9 cellular contexts compared by ENCODE assay signal in the genomic region with DNA sequence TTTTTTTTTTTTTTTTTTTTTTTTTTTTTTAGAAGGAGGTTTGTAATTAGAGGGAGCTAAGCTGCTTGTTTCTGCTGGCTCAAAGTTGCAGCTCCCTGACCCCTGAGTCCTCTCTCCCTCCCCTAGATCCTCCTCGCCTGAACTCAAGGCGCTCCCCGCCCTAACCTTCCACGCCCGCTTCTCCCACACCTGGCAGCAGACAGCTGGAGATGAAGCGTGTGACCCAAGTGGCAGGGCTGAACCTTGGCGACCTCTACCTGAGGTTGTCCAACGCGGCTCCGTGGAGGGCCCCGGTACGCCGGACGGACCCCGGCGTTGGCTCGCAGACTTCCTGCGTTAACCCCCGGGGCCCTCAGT. TPM values are rescaled to one million over a fixed set of nuclear protein-coding genes. Genes with fewer than 3 reads are reported as not detected.
DNase-seq lines count a peak whose midpoint lies in the region; ATAC-seq and TF ChIP-seq lines count a peak whose summit lies in the region.
"Had no signal": no experiment of that assay in that cellular context is flagged by ENCODE, and none has a peak within 500 bp of the region (broad histone marks: within the 10 kb centered on the region; RNA-seq: fewer than 3 reads in every experiment).

No MANE protein-coding gene starts in this region.

- H3K27ac Mint-ChIP-seq in GM23338 (no peak overlapping the region), brain (no peak overlapping the region)
- no peak overlapping the region for H3K27ac Mint-ChIP-seq in CD4-positive, alpha-beta memory T cell

- no peak overlapping the region for H3K9ac ChIP-seq in iPS-15b (ENCODE audit: low read depth, low read length)

- peak overlapping the region; percentile 92 for H3K4me2 ChIP-seq in GM23338

- peaks cover 65% of the 10 kb centered on the region for H3K27me3 ChIP-seq in GM23338 (ENCODE audit: insufficient read depth)
- H3K27me3 ChIP-seq in iPS-15b (ENCODE audit: control insufficient read depth, insufficient read depth, low read length) = peaks cover 73% of the 10 kb centered on the region
- no peaks in the 10 kb centered on the region for H3K27me3 ChIP-seq in CD4-positive, alpha-beta memory T cell (ENCODE audit: insufficient read depth, low read length)

- no peaks in the 10 kb centered on the region for H3F3A ChIP-seq in GM23338 (replicated peaks; ENCODE audit: low read depth)

- no peak overlapping the region for H3K27ac ChIP-seq in GM23338 (ENCODE audit: low read depth)
- no peak overlapping the region for H3K27ac ChIP-seq in CD4-positive, alpha-beta memory T cell (ENCODE audit: low read depth, low read length)

- H3K4me3 ChIP-seq in GM23338 (peak overlapping the region; percentile 88), iPS-15b (ENCODE audit: low read depth, low read length) (peak overlapping the region; percentile 88), skeletal muscle cell (ENCODE audit: low read depth, low read length) (peak overlapping the region; percentile 56)
- H3K4me3 ChIP-seq in CD4-positive, alpha-beta memory T cell (ENCODE audit: low read length in 2 of 2) = no peak overlapping the region

- TF ChIP-seq CTCF in GM23338 (conservative IDR thresholded peaks at IDR 0.05; ENCODE audit: low read depth in 2 of 2) = no peak
- TF ChIP-seq CTCF in brain (conservative IDR thresholded peaks at IDR 0.05) = no peak

- no peaks in the 10 kb centered on the region for H4K20me1 ChIP-seq in GM23338 (replicated peaks; ENCODE audit: insufficient read depth)

- POLR2A ChIA-PET in CD4-positive, alpha-beta memory T cell (lab: Charles Lee; ENCODE audit: partially characterized antibody) = no interaction called here

- H3K4me3 Mint-ChIP-seq in GM23338 = peak overlapping the region; percentile 86
- H3K4me3 Mint-ChIP-seq in brain = peak overlapping the region; percentile 76 to 90 (median 85)
- H3K4me3 Mint-ChIP-seq in CD4-positive, alpha-beta memory T cell = no peak overlapping the region

- peaks cover 40% of the 10 kb centered on the region for H3K27me3 Mint-ChIP-seq in GM23338 (ENCODE audit: insufficient read depth, low read depth, poor library complexity)
- peaks cover 75% of the 10 kb centered on the region for H3K27me3 Mint-ChIP-seq in brain
- peaks cover 25 to 33% of the 10 kb centered on the region in 2 donors for H3K27me3 Mint-ChIP-seq in CD4-positive, alpha-beta memory T cell

- H3K4me1 ChIP-seq in GM23338 (ENCODE audit: insufficient read depth) = peaks cover 7% of the 10 kb centered on the region
- H3K4me1 ChIP-seq in iPS-15b (ENCODE audit: control insufficient read depth, insufficient read depth, low read length) = peaks cover 2% of the 10 kb centered on the region
- H3K4me1 ChIP-seq in CD4-positive, alpha-beta memory T cell (ENCODE audit: insufficient read depth, low read length) = no peaks in the 10 kb centered on the region

- no peaks in the 10 kb centered on the region; the same call in 2 of the 3 replicates for H3K9me3 Mint-ChIP-seq in GM23338
- peaks cover 0 to 9% (median 0%) of the 10 kb centered on the region in 5 experiments for H3K9me3 Mint-ChIP-seq in brain
- peaks cover 0 to 3% (median 0%) of the 10 kb centered on the region in 8 donors for H3K9me3 Mint-ChIP-seq in CD4-positive, alpha-beta memory T cell

- DNase-seq in GM23338 (ENCODE audit: low spot score) (no peak), skeletal muscle cell (ENCODE audit: low read depth) (no peak), GOT3 (lab: John Stamatoyannopoulos, UW) (no peak)
- no peak for DNase-seq in CD4-positive, alpha-beta memory T cell
- DNase-seq: activated CD4-positive, alpha-beta T cell treated with anti-CD3 and anti-CD28 coated beads for 1 hour had no signal

- ATAC-seq in GM23338 (no peak; the same call in 1 of the 3 replicates), HG03457 (IDR thresholded peaks at IDR 0.05; ENCODE audit: unreplicated experiment) (no peak), GM19395 (IDR thresholded peaks at IDR 0.05; ENCODE audit: unreplicated experiment) (no peak)

- H3K36me3 ChIP-seq in GM23338 (ENCODE audit: insufficient read depth) = no peaks in the 10 kb centered on the region
- no peaks in the 10 kb centered on the region for H3K36me3 ChIP-seq in iPS-15b (ENCODE audit: control insufficient read depth, insufficient read depth, low read length)
- H3K36me3 ChIP-seq in CD4-positive, alpha-beta memory T cell (ENCODE audit: insufficient read depth, low read length) = no peaks in the 10 kb centered on the region

- H3K36me3 Mint-ChIP-seq in GM23338 (ENCODE audit: low read depth) (no peaks in the 10 kb centered on the region), brain (no peaks in the 10 kb centered on the region)
- no peaks in the 10 kb centered on the region for H3K36me3 Mint-ChIP-seq in CD4-positive, alpha-beta memory T cell

- CTCF ChIA-PET in CD4-positive, alpha-beta memory T cell (lab: Charles Lee; ENCODE audit: partially characterized antibody) = no interaction called here

- no peaks in the 10 kb centered on the region for H3K9me2 ChIP-seq in GM23338 (ENCODE audit: insufficient read depth)

- H3K9me3 ChIP-seq in iPS-15b (ENCODE audit: control insufficient read depth, insufficient read depth, low read length) = no peaks in the 10 kb centered on the region
- no peaks in the 10 kb centered on the region for H3K9me3 ChIP-seq in CD4-positive, alpha-beta memory T cell (ENCODE audit: control insufficient read depth in 1 of 2, low read length in 2 of 2)

- H2AFZ ChIP-seq in GM23338 = peak overlapping the region; percentile 99

- H3K79me2 ChIP-seq in GM23338 (replicated peaks; ENCODE audit: insufficient read depth) = no peaks in the 10 kb centered on the region

- intact Hi-C loops in CD4-positive, alpha-beta memory T cell (cut with micrococcal nuclease) = no loop called here

- H3K4me1 Mint-ChIP-seq in GM23338 (peaks cover 27% of the 10 kb centered on the region), brain (peaks cover 26% of the 10 kb centered on the region)
- no peaks in the 10 kb centered on the region for H3K4me1 Mint-ChIP-seq in CD4-positive, alpha-beta memory T cell

TF ChIP-seq in GM23338, 12 proteins besides CTCF, POLR2A, EP300 and RAD21:
- TF ChIP-seq EZH2 (IDR thresholded peaks at IDR 0.05; ENCODE audit: low read depth, unreplicated experiment) (no peak), STAT1 (IDR thresholded peaks at IDR 0.05; ENCODE audit: unreplicated experiment) (no peak)
- TF ChIP-seq, protein P1, sequence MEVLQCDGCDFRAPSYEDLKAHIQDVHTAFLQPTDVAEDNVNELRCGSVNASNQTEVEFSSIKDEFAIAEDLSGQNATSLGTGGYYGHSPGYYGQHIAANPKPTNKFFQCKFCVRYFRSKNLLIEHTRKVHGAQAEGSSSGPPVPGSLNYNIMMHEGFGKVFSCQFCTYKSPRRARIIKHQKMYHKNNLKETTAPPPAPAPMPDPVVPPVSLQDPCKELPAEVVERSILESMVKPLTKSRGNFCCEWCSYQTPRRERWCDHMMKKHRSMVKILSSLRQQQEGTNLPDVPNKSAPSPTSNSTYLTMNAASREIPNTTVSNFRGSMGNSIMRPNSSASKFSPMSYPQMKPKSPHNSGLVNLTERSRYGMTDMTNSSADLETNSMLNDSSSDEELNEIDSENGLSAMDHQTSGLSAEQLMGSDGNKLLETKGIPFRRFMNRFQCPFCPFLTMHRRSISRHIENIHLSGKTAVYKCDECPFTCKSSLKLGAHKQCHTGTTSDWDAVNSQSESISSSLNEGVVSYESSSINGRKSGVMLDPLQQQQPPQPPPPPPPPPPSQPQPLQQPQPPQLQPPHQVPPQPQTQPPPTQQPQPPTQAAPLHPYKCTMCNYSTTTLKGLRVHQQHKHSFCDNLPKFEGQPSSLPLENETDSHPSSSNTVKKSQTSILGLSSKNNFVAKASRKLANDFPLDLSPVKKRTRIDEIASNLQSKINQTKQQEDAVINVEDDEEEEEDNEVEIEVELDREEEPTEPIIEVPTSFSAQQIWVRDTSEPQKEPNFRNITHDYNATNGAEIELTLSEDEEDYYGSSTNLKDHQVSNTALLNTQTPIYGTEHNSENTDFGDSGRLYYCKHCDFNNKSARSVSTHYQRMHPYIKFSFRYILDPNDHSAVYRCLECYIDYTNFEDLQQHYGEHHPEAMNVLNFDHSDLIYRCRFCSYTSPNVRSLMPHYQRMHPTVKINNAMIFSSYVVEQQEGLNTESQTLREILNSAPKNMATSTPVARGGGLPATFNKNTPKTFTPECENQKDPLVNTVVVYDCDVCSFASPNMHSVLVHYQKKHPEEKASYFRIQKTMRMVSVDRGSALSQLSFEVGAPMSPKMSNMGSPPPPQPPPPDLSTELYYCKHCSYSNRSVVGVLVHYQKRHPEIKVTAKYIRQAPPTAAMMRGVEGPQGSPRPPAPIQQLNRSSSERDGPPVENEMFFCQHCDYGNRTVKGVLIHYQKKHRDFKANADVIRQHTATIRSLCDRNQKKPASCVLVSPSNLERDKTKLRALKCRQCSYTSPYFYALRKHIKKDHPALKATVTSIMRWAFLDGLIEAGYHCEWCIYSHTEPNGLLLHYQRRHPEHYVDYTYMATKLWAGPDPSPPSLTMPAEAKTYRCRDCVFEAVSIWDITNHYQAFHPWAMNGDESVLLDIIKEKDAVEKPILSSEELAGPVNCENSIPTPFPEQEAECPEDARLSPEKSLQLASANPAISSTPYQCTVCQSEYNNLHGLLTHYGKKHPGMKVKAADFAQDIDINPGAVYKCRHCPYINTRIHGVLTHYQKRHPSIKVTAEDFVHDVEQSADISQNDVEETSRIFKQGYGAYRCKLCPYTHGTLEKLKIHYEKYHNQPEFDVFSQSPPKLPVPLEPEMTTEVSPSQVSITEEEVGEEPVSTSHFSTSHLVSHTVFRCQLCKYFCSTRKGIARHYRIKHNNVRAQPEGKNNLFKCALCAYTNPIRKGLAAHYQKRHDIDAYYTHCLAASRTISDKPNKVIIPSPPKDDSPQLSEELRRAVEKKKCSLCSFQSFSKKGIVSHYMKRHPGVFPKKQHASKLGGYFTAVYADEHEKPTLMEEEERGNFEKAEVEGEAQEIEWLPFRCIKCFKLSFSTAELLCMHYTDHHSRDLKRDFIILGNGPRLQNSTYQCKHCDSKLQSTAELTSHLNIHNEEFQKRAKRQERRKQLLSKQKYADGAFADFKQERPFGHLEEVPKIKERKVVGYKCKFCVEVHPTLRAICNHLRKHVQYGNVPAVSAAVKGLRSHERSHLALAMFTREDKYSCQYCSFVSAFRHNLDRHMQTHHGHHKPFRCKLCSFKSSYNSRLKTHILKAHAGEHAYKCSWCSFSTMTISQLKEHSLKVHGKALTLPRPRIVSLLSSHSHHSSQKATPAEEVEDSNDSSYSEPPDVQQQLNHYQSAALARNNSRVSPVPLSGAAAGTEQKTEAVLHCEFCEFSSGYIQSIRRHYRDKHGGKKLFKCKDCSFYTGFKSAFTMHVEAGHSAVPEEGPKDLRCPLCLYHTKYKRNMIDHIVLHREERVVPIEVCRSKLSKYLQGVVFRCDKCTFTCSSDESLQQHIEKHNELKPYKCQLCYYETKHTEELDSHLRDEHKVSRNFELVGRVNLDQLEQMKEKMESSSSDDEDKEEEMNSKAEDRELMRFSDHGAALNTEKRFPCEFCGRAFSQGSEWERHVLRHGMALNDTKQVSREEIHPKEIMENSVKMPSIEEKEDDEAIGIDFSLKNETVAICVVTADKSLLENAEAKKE (CRISPR knock-in tag; IDR thresholded peaks at IDR 0.05) = no peak
TF ChIP-seq in GM23338: peak in this region for 0.

RNA-seq across cellular contexts. Expression of a gene that starts 0.8 kb away (rescaled TPM):
- total RNA-seq in GM23338 (2014; rRNA removed; shearing (Covaris generic)) = 0.28 TPM in 1 of 2 replicates, not detected in the other
- polyA plus RNA-seq in GM23338 (2016; fragmentation: Nextera tagmentation; extraction: Ambion mirVana) (0.92 and 1.1 TPM in 2 replicates), brain (ENCODE audit: insufficient read depth, low read depth, low replicate concordance) (1.4 TPM)
- total RNA-seq in CD4-positive, alpha-beta memory T cell = not detected
- polyA plus RNA-seq in CD4-positive, alpha-beta memory T cell = not detected

Comparison
In these comparisons a context has a peak if more than half of its experiments do, and no peak if none do; other contexts are left out.
1. H3K4me3 ChIP-seq: peak in GM23338 (single experiment), iPS-15b (single experiment) and skeletal muscle cell (single experiment); none in CD4-positive, alpha-beta memory T cell (0 of 2).
2. H3K4me3 Mint-ChIP-seq: peak in GM23338 (single experiment) and brain (5 of 5); none in CD4-positive, alpha-beta memory T cell (0 of 8).